14 cellular contexts compared by ENCODE assay signal in the genomic region with DNA sequence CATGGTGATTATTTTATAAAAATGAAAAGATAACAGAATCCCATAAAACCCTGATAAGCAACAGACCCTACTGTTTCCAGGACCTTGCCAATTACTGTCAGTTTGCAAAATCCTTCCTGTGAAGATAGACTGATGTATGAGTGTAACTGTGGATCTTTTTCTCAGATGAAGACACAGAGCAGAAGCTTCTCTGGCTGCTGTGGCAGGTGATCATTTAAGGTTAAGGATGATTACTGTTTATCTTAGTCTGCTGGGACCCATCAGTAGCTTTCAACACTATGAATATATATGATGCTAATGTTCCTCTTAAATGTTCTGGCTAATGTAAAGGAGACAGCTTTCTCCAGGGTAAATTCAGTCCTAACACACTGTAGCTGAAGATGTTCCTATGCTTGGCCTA. TPM values are rescaled to one million over a fixed set of nuclear protein-coding genes. Genes with fewer than 3 reads are reported as not detected.
DNase-seq lines count a peak whose midpoint lies in the region; ATAC-seq and TF ChIP-seq lines count a peak whose summit lies in the region.
"Had no signal": no experiment of that assay in that cellular context is flagged by ENCODE, and none has a peak within 500 bp of the region (broad histone marks: within the 10 kb centered on the region; RNA-seq: fewer than 3 reads in every experiment).

No MANE protein-coding gene starts in this region.

- peak overlapping the region; percentile 57 for H3K4me2 ChIP-seq in neural cell (ENCODE audit: low read length)
- H3K4me2 ChIP-seq: BLaER1 had no signal

- no peaks in the 10 kb centered on the region for H3K9me3 ChIP-seq in neural cell (ENCODE audit: low read length)
- H3K9me3 ChIP-seq: HAP-1 had no signal

- no peaks in the 10 kb centered on the region for H3K27me3 ChIP-seq in neural cell (ENCODE audit: insufficient read depth, low read depth, low read length)
- H3K27me3 ChIP-seq: BLaER1 had no signal

- no peak for ATAC-seq in GM21515 (IDR thresholded peaks at IDR 0.05; ENCODE audit: unreplicated experiment)

- no peaks in the 10 kb centered on the region for H3K36me3 ChIP-seq in neural cell (ENCODE audit: insufficient read depth, low read length)
- H3K36me3 ChIP-seq: BLaER1, HAP-1 had no signal

- peak overlapping the region; percentile 72 for H3K27ac ChIP-seq in neural cell (ENCODE audit: low read length)
- H3K27ac ChIP-seq: BLaER1 had no signal

- H3K79me2 ChIP-seq in neural cell (replicated peaks; ENCODE audit: insufficient read depth, low read length): no peaks in the 10 kb centered on the region

- TF ChIP-seq EP300 in neural cell (conservative IDR thresholded peaks at IDR 0.05; ENCODE audit: poor library complexity, severe bottlenecking): peak; percentile 89

- H3F3A ChIP-seq in neural cell (ENCODE audit: insufficient read depth, low read length, poor library complexity, severe bottlenecking): peaks cover 5% of the 10 kb centered on the region

- DNase-seq in NCI-H748 (lab: John Stamatoyannopoulos, UW; ENCODE audit: unreplicated experiment): peak; percentile 10
- no peak for DNase-seq in NCI-H748 treated with DMSO at 0.1 percent for 48 hours (lab: John Stamatoyannopoulos, UW)
- peak; percentile 40 for DNase-seq in NCI-H2227 (lab: John Stamatoyannopoulos, UW; ENCODE audit: unreplicated experiment)
- peak; percentile 63 for DNase-seq in islet precursor cell
- DNase-seq in activated T-cell treated with anti-CD3 and anti-CD28 coated beads, Interleukin-2, amount 50 U/mL, for 48 hours: no peak
- DNase-seq: 8988T; CD4-positive, alpha-beta memory T cell; DMS153; DMS79; GF-D8 had no signal

- H3K9ac ChIP-seq in neural cell (ENCODE audit: low read length): peak overlapping the region; percentile 3
- H3K9ac ChIP-seq: BLaER1 had no signal

- no peak for TF ChIP-seq CTCF in neural cell (IDR thresholded peaks at IDR 0.05; ENCODE audit: poor library complexity, severe bottlenecking)

- H3K9me2 ChIP-seq in neural cell (ENCODE audit: insufficient read depth, low read length): no peaks in the 10 kb centered on the region

- TF ChIP-seq RAD21 in neural cell (conservative IDR thresholded peaks at IDR 0.05): peak; percentile 18

- no peak overlapping the region for H2AFZ ChIP-seq in neural cell (ENCODE audit: low read depth, low read length)

- H3K4me3 ChIP-seq in neural cell (ENCODE audit: low read length): peak overlapping the region; percentile 37
- H3K4me3 ChIP-seq: BLaER1, HAP-1 had no signal

- H4K20me1 ChIP-seq in neural cell (ENCODE audit: insufficient read depth): no peaks in the 10 kb centered on the region
- H4K20me1 ChIP-seq: BLaER1 had no signal

TF ChIP-seq in neural cell, 6 proteins besides CTCF, POLR2A, EP300 and RAD21:
- no peak for TF ChIP-seq SMC3 (conservative IDR thresholded peaks at IDR 0.05; ENCODE audit: poor library complexity)
- peak; percentile 74 for TF ChIP-seq POLR2AphosphoS5 (IDR thresholded peaks at IDR 0.05)

RNA-seq across cellular contexts. Expression of gene CTTNBP2, which starts 56.0 kb away (rescaled TPM):
- 35.2 and 53.5 TPM in 2 replicates for polyA plus RNA-seq in neural cell
- polyA minus RNA-seq in neural cell: 59.2 and 66.0 TPM in 2 replicates
- polyA plus RNA-seq: CD4-positive, alpha-beta memory T cell had no signal

Comparison
In these comparisons a context has a peak if more than half of its experiments do, and no peak if none do; other contexts are left out.
1. DNase-seq: peak in NCI-H748 (single experiment), NCI-H2227 (single experiment) and islet precursor cell (single experiment); none in NCI-H748 treated with DMSO at 0.1 percent for 48 hours (single experiment) and activated T-cell treated with anti-CD3 and anti-CD28 coated beads, Interleukin-2, amount 50 U/mL, for 48 hours (0 of 2).